Comparison of ENCODE assay signal across 1 cellular context in the genomic region with DNA sequence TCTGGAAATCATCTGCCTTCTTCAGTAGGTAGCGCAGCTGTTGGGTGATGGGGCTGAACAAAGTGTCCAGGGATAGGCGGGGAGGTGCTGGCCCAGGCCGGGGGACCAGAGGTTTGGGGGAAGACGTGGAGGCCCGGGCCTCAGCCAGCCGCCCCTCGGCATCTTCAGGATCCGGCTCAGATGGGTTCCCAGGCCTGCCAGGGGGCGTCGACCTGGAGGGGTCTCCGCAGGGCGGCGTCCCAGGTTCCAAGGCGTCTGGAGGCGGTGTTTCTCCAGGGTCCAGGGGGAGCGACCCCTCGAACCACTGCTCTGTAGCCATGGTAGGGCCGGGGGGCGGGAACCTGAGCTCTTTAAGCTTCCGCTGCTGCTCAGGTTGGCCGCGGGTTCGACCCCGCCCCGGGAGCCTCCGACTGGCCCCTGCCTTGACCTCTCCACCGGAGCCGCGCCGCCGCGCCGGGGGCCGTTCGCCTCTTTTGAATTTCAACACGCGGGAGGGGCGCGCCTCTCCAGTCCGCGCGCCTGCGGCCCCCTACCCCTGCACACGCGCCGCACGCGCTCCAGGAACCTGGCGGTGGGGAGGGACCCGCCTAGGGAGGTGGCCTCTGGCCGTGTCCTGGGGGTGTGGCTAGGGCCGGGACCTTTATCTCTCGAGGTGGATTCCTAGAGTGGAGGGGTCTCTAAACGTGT.
TF ChIP-seq lines count a peak whose summit lies in the region.

TSS of gene C19orf67 (minus strand) at position 475 of the 687 bp plus-strand sequence. CDS start at position 319, 156 bp downstream.

TF ChIP-seq in HepG2, 621 proteins besides CTCF, POLR2A, EP300 and RAD21 (continued from another document):
- TF ChIP-seq ZNF747 (CRISPR knock-in tag; IDR thresholded peaks at IDR 0.05; ENCODE audit: borderline replicate concordance) = no peak
- no peak for TF ChIP-seq MAFK (conservative IDR thresholded peaks at IDR 0.05 in 1 of 2, IDR thresholded peaks at IDR 0.05 in 1 of 2; ENCODE audit: low read length in 2 of 2)
- no peak for TF ChIP-seq MXD3 (CRISPR knock-in tag; IDR thresholded peaks at IDR 0.05)
- TF ChIP-seq KIAA2018 (CRISPR knock-in tag; IDR thresholded peaks at IDR 0.05; ENCODE audit: borderline replicate concordance) = no peak
- TF ChIP-seq ARHGAP35 (CRISPR knock-in tag; IDR thresholded peaks at IDR 0.05; ENCODE audit: borderline replicate concordance) = 0 out of 2 replicates have a peak, but pooled peaks have one; percentile 36
- TF ChIP-seq, protein P1, sequence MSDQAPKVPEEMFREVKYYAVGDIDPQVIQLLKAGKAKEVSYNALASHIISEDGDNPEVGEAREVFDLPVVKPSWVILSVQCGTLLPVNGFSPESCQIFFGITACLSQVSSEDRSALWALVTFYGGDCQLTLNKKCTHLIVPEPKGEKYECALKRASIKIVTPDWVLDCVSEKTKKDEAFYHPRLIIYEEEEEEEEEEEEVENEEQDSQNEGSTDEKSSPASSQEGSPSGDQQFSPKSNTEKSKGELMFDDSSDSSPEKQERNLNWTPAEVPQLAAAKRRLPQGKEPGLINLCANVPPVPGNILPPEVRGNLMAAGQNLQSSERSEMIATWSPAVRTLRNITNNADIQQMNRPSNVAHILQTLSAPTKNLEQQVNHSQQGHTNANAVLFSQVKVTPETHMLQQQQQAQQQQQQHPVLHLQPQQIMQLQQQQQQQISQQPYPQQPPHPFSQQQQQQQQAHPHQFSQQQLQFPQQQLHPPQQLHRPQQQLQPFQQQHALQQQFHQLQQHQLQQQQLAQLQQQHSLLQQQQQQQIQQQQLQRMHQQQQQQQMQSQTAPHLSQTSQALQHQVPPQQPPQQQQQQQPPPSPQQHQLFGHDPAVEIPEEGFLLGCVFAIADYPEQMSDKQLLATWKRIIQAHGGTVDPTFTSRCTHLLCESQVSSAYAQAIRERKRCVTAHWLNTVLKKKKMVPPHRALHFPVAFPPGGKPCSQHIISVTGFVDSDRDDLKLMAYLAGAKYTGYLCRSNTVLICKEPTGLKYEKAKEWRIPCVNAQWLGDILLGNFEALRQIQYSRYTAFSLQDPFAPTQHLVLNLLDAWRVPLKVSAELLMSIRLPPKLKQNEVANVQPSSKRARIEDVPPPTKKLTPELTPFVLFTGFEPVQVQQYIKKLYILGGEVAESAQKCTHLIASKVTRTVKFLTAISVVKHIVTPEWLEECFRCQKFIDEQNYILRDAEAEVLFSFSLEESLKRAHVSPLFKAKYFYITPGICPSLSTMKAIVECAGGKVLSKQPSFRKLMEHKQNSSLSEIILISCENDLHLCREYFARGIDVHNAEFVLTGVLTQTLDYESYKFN (CRISPR knock-in tag; conservative IDR thresholded peaks at IDR 0.05) = 0 out of 2 replicates have a peak, but pooled peaks have one; percentile 8
